In genomic region chr1:107597290-107597689, GRCh38 we compare ENCODE assay signal across 1 cellular context.
TF ChIP-seq lines count a peak whose summit lies in the region.

No MANE protein-coding gene starts in this region.

TF ChIP-seq in HepG2, 621 proteins besides CTCF, POLR2A, EP300 and RAD21 (continued from another document and continues in another):
- no peak for TF ChIP-seq ZBTB10 (CRISPR knock-in tag; IDR thresholded peaks at IDR 0.05; ENCODE audit: borderline replicate concordance)
- TF ChIP-seq PREB (CRISPR knock-in tag; IDR thresholded peaks at IDR 0.05), result no peak
- TF ChIP-seq POLR2G (IDR thresholded peaks at IDR 0.05; ENCODE audit: low read depth, low read length), result no peak
- no peak for TF ChIP-seq SRSF9 (IDR thresholded peaks at IDR 0.05; ENCODE audit: borderline replicate concordance, insufficient read depth, low read depth, low read length, poor library complexity, severe bottlenecking)
- TF ChIP-seq DNMT1 (CRISPR knock-in tag; IDR thresholded peaks at IDR 0.05), result no peak
- no peak for TF ChIP-seq ZNF549 (CRISPR knock-in tag; IDR thresholded peaks at IDR 0.05)
- TF ChIP-seq KLF6 (CRISPR knock-in tag; IDR thresholded peaks at IDR 0.05), result no peak
- no peak for TF ChIP-seq MAFK (conservative IDR thresholded peaks at IDR 0.05 in 1 of 2, IDR thresholded peaks at IDR 0.05 in 1 of 2; ENCODE audit: low read length in 2 of 2)
- TF ChIP-seq ZNF772 (CRISPR knock-in tag; IDR thresholded peaks at IDR 0.05), result no peak
- TF ChIP-seq ZNF329 (CRISPR knock-in tag; IDR thresholded peaks at IDR 0.05; ENCODE audit: low read depth), result no peak
- TF ChIP-seq CSRNP2 (CRISPR knock-in tag; conservative IDR thresholded peaks at IDR 0.05; ENCODE audit: low read depth), result no peak
- no peak for TF ChIP-seq HNRNPL (IDR thresholded peaks at IDR 0.05; ENCODE audit: low read depth, low read length)
- no peak for TF ChIP-seq ZC3H4 (CRISPR knock-in tag; IDR thresholded peaks at IDR 0.05; ENCODE audit: borderline replicate concordance)
- TF ChIP-seq ZNF138 (CRISPR knock-in tag; IDR thresholded peaks at IDR 0.05; ENCODE audit: low read depth), result no peak
- no peak for TF ChIP-seq NFKBIZ (CRISPR knock-in tag; IDR thresholded peaks at IDR 0.05)
- TF ChIP-seq NFIB (CRISPR knock-in tag; IDR thresholded peaks at IDR 0.05; ENCODE audit: borderline replicate concordance), result no peak
- no peak for TF ChIP-seq ZNF224 (CRISPR knock-in tag; IDR thresholded peaks at IDR 0.05)
- no peak for TF ChIP-seq ZNF513 (CRISPR knock-in tag; conservative IDR thresholded peaks at IDR 0.05)
- TF ChIP-seq RARA (CRISPR knock-in tag; IDR thresholded peaks at IDR 0.05), result peak; percentile 98
- TF ChIP-seq ZNF563 (CRISPR knock-in tag; IDR thresholded peaks at IDR 0.05), result no peak
- TF ChIP-seq CBX5 (CRISPR knock-in tag; IDR thresholded peaks at IDR 0.05; ENCODE audit: borderline replicate concordance), result no peak
- TF ChIP-seq KMT2A (CRISPR knock-in tag; IDR thresholded peaks at IDR 0.05), result no peak
- peak; percentile 99 for TF ChIP-seq NCOR1 (IDR thresholded peaks at IDR 0.05; ENCODE audit: borderline replicate concordance, low read length)
- no peak for TF ChIP-seq ZNF383 (CRISPR knock-in tag; IDR thresholded peaks at IDR 0.05; ENCODE audit: borderline replicate concordance)
- TF ChIP-seq AHDC1 (CRISPR knock-in tag; IDR thresholded peaks at IDR 0.05; ENCODE audit: borderline replicate concordance), result peak; percentile 72; the same call in 1 of the 2 replicates
- TF ChIP-seq RAD51 (IDR thresholded peaks at IDR 0.05; ENCODE audit: borderline replicate concordance), result no peak
- TF ChIP-seq ZBTB49 (CRISPR knock-in tag; IDR thresholded peaks at IDR 0.05; ENCODE audit: borderline replicate concordance), result no peak
- no peak for TF ChIP-seq ZNF749 (CRISPR knock-in tag; IDR thresholded peaks at IDR 0.05; ENCODE audit: borderline replicate concordance)
- no peak for TF ChIP-seq ZNF850 (CRISPR knock-in tag; conservative IDR thresholded peaks at IDR 0.05)
- no peak for TF ChIP-seq NCOA5 (CRISPR knock-in tag; IDR thresholded peaks at IDR 0.05)
- no peak for TF ChIP-seq ZNF260 (CRISPR knock-in tag; IDR thresholded peaks at IDR 0.05; ENCODE audit: borderline replicate concordance, low read depth)
- no peak for TF ChIP-seq ZBTB25 (CRISPR knock-in tag; IDR thresholded peaks at IDR 0.05)
- no peak for TF ChIP-seq THYN1 (CRISPR knock-in tag; IDR thresholded peaks at IDR 0.05; ENCODE audit: borderline replicate concordance, low read depth)
- TF ChIP-seq ZNF292 (CRISPR knock-in tag; IDR thresholded peaks at IDR 0.05; ENCODE audit: borderline replicate concordance, low read depth), result no peak
- no peak for TF ChIP-seq ZNF552 (CRISPR knock-in tag; IDR thresholded peaks at IDR 0.05; ENCODE audit: borderline replicate concordance)
- no peak for TF ChIP-seq ZNF232 (CRISPR knock-in tag; IDR thresholded peaks at IDR 0.05; ENCODE audit: borderline replicate concordance)
- TF ChIP-seq SKIL (CRISPR knock-in tag; IDR thresholded peaks at IDR 0.05; ENCODE audit: borderline replicate concordance), result peak; percentile 25; the same call in 1 of the 2 replicates
- no peak for TF ChIP-seq ZSCAN20 (CRISPR knock-in tag; IDR thresholded peaks at IDR 0.05; ENCODE audit: borderline replicate concordance)
- TF ChIP-seq AKAP8 (CRISPR knock-in tag; IDR thresholded peaks at IDR 0.05), result no peak
- no peak for TF ChIP-seq ZNF704 (CRISPR knock-in tag; IDR thresholded peaks at IDR 0.05; ENCODE audit: borderline replicate concordance)
- no peak for TF ChIP-seq AGO1 (IDR thresholded peaks at IDR 0.05; ENCODE audit: low read depth, low read length, poor library complexity, severe bottlenecking)
- TF ChIP-seq MTERF4 (CRISPR knock-in tag; IDR thresholded peaks at IDR 0.05), result no peak
